In the genomic region with DNA sequence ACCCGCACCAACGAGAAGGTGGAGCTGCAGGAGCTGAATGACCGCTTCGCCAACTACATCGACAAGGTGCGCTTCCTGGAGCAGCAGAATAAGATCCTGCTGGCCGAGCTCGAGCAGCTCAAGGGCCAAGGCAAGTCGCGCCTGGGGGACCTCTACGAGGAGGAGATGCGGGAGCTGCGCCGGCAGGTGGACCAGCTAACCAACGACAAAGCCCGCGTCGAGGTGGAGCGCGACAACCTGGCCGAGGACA, we compare ENCODE assay signal across 1 cellular context.
TF ChIP-seq lines count a peak whose summit lies in the region.

No MANE protein-coding gene starts in this region.

TF ChIP-seq in K562, 482 proteins besides CTCF, POLR2A, EP300 and RAD21 (continued from another document and continues in another):
- TF ChIP-seq, protein P1, sequence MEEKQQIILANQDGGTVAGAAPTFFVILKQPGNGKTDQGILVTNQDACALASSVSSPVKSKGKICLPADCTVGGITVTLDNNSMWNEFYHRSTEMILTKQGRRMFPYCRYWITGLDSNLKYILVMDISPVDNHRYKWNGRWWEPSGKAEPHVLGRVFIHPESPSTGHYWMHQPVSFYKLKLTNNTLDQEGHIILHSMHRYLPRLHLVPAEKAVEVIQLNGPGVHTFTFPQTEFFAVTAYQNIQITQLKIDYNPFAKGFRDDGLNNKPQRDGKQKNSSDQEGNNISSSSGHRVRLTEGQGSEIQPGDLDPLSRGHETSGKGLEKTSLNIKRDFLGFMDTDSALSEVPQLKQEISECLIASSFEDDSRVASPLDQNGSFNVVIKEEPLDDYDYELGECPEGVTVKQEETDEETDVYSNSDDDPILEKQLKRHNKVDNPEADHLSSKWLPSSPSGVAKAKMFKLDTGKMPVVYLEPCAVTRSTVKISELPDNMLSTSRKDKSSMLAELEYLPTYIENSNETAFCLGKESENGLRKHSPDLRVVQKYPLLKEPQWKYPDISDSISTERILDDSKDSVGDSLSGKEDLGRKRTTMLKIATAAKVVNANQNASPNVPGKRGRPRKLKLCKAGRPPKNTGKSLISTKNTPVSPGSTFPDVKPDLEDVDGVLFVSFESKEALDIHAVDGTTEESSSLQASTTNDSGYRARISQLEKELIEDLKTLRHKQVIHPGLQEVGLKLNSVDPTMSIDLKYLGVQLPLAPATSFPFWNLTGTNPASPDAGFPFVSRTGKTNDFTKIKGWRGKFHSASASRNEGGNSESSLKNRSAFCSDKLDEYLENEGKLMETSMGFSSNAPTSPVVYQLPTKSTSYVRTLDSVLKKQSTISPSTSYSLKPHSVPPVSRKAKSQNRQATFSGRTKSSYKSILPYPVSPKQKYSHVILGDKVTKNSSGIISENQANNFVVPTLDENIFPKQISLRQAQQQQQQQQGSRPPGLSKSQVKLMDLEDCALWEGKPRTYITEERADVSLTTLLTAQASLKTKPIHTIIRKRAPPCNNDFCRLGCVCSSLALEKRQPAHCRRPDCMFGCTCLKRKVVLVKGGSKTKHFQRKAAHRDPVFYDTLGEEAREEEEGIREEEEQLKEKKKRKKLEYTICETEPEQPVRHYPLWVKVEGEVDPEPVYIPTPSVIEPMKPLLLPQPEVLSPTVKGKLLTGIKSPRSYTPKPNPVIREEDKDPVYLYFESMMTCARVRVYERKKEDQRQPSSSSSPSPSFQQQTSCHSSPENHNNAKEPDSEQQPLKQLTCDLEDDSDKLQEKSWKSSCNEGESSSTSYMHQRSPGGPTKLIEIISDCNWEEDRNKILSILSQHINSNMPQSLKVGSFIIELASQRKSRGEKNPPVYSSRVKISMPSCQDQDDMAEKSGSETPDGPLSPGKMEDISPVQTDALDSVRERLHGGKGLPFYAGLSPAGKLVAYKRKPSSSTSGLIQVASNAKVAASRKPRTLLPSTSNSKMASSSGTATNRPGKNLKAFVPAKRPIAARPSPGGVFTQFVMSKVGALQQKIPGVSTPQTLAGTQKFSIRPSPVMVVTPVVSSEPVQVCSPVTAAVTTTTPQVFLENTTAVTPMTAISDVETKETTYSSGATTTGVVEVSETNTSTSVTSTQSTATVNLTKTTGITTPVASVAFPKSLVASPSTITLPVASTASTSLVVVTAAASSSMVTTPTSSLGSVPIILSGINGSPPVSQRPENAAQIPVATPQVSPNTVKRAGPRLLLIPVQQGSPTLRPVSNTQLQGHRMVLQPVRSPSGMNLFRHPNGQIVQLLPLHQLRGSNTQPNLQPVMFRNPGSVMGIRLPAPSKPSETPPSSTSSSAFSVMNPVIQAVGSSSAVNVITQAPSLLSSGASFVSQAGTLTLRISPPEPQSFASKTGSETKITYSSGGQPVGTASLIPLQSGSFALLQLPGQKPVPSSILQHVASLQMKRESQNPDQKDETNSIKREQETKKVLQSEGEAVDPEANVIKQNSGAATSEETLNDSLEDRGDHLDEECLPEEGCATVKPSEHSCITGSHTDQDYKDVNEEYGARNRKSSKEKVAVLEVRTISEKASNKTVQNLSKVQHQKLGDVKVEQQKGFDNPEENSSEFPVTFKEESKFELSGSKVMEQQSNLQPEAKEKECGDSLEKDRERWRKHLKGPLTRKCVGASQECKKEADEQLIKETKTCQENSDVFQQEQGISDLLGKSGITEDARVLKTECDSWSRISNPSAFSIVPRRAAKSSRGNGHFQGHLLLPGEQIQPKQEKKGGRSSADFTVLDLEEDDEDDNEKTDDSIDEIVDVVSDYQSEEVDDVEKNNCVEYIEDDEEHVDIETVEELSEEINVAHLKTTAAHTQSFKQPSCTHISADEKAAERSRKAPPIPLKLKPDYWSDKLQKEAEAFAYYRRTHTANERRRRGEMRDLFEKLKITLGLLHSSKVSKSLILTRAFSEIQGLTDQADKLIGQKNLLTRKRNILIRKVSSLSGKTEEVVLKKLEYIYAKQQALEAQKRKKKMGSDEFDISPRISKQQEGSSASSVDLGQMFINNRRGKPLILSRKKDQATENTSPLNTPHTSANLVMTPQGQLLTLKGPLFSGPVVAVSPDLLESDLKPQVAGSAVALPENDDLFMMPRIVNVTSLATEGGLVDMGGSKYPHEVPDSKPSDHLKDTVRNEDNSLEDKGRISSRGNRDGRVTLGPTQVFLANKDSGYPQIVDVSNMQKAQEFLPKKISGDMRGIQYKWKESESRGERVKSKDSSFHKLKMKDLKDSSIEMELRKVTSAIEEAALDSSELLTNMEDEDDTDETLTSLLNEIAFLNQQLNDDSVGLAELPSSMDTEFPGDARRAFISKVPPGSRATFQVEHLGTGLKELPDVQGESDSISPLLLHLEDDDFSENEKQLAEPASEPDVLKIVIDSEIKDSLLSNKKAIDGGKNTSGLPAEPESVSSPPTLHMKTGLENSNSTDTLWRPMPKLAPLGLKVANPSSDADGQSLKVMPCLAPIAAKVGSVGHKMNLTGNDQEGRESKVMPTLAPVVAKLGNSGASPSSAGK (IDR thresholded peaks at IDR 0.05) = peak; percentile 86
- TF ChIP-seq POLR2B (IDR thresholded peaks at IDR 0.05; ENCODE audit: low read depth, partially characterized antibody) (no peak), RBBP5 (IDR thresholded peaks at IDR 0.05; ENCODE audit: borderline replicate concordance, insufficient read depth, low read length, poor library complexity, severe bottlenecking) (peak; percentile 76), PHF8 (IDR thresholded peaks at IDR 0.05; ENCODE audit: borderline replicate concordance, low read length) (peak; percentile 40; the same call in 1 of the 2 replicates), SMAD3 (CRISPR knock-in tag; conservative IDR thresholded peaks at IDR 0.05) (no peak), HNRNPL (IDR thresholded peaks at IDR 0.05; ENCODE audit: low read depth, low read length) (peak; percentile 26; the same call in 1 of the 2 replicates), BCL6 (CRISPR knock-in tag; IDR thresholded peaks at IDR 0.05) (no peak), TOE1 (IDR thresholded peaks at IDR 0.05; ENCODE audit: borderline replicate concordance) (no peak), TOE1 (CRISPR knock-in tag; IDR thresholded peaks at IDR 0.05; ENCODE audit: borderline replicate concordance, low read depth) (no peak), CHD1 (IDR thresholded peaks at IDR 0.05; ENCODE audit: low read length) (peak; percentile 59), CCNT2 (IDR thresholded peaks at IDR 0.05; ENCODE audit: borderline replicate concordance, extremely low read depth, insufficient read length, low read depth, low read length) (no peak), FIP1L1 (IDR thresholded peaks at IDR 0.05; ENCODE audit: low read depth, low read length, poor library complexity, severe bottlenecking) (peak; percentile 75), NR3C1 (CRISPR knock-in tag; IDR thresholded peaks at IDR 0.05) (peak; percentile 11; the same call in 1 of the 2 replicates), TGIF2 (CRISPR knock-in tag; IDR thresholded peaks at IDR 0.05) (peak; percentile 20; the same call in 1 of the 2 replicates), TEAD1 (CRISPR knock-in tag; IDR thresholded peaks at IDR 0.05) (no peak), ZFX (CRISPR knock-in tag; IDR thresholded peaks at IDR 0.05) (peak; percentile 81), KAT7 (CRISPR knock-in tag; IDR thresholded peaks at IDR 0.05; ENCODE audit: borderline replicate concordance) (peak; percentile 92; the same call in 1 of the 2 replicates), CREBBP (IDR thresholded peaks at IDR 0.05; ENCODE audit: low read depth, low read length) (no peak), ZNF263 (CRISPR knock-in tag; IDR thresholded peaks at IDR 0.05; ENCODE audit: borderline replicate concordance) (0 out of 2 replicates have a peak, but pooled peaks have one; percentile 35), L3MBTL2 (IDR thresholded peaks at IDR 0.05) (peak; percentile 65; the same call in 1 of the 2 replicates)
- TF ChIP-seq, protein P2, sequence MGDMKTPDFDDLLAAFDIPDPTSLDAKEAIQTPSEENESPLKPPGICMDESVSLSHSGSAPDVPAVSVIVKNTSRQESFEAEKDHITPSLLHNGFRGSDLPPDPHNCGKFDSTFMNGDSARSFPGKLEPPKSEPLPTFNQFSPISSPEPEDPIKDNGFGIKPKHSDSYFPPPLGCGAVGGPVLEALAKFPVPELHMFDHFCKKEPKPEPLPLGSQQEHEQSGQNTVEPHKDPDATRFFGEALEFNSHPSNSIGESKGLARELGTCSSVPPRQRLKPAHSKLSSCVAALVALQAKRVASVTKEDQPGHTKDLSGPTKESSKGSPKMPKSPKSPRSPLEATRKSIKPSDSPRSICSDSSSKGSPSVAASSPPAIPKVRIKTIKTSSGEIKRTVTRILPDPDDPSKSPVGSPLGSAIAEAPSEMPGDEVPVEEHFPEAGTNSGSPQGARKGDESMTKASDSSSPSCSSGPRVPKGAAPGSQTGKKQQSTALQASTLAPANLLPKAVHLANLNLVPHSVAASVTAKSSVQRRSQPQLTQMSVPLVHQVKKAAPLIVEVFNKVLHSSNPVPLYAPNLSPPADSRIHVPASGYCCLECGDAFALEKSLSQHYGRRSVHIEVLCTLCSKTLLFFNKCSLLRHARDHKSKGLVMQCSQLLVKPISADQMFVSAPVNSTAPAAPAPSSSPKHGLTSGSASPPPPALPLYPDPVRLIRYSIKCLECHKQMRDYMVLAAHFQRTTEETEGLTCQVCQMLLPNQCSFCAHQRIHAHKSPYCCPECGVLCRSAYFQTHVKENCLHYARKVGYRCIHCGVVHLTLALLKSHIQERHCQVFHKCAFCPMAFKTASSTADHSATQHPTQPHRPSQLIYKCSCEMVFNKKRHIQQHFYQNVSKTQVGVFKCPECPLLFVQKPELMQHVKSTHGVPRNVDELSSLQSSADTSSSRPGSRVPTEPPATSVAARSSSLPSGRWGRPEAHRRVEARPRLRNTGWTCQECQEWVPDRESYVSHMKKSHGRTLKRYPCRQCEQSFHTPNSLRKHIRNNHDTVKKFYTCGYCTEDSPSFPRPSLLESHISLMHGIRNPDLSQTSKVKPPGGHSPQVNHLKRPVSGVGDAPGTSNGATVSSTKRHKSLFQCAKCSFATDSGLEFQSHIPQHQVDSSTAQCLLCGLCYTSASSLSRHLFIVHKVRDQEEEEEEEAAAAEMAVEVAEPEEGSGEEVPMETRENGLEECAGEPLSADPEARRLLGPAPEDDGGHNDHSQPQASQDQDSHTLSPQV (IDR thresholded peaks at IDR 0.05) = 0 out of 2 replicates have a peak, but pooled peaks have one; percentile 4
- TF ChIP-seq, protein P3, sequence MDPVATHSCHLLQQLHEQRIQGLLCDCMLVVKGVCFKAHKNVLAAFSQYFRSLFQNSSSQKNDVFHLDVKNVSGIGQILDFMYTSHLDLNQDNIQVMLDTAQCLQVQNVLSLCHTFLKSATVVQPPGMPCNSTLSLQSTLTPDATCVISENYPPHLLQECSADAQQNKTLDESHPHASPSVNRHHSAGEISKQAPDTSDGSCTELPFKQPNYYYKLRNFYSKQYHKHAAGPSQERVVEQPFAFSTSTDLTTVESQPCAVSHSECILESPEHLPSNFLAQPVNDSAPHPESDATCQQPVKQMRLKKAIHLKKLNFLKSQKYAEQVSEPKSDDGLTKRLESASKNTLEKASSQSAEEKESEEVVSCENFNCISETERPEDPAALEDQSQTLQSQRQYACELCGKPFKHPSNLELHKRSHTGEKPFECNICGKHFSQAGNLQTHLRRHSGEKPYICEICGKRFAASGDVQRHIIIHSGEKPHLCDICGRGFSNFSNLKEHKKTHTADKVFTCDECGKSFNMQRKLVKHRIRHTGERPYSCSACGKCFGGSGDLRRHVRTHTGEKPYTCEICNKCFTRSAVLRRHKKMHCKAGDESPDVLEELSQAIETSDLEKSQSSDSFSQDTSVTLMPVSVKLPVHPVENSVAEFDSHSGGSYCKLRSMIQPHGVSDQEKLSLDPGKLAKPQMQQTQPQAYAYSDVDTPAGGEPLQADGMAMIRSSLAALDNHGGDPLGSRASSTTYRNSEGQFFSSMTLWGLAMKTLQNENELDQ (CRISPR knock-in tag; IDR thresholded peaks at IDR 0.05; ENCODE audit: borderline replicate concordance) = no peak
- TF ChIP-seq, protein P4, sequence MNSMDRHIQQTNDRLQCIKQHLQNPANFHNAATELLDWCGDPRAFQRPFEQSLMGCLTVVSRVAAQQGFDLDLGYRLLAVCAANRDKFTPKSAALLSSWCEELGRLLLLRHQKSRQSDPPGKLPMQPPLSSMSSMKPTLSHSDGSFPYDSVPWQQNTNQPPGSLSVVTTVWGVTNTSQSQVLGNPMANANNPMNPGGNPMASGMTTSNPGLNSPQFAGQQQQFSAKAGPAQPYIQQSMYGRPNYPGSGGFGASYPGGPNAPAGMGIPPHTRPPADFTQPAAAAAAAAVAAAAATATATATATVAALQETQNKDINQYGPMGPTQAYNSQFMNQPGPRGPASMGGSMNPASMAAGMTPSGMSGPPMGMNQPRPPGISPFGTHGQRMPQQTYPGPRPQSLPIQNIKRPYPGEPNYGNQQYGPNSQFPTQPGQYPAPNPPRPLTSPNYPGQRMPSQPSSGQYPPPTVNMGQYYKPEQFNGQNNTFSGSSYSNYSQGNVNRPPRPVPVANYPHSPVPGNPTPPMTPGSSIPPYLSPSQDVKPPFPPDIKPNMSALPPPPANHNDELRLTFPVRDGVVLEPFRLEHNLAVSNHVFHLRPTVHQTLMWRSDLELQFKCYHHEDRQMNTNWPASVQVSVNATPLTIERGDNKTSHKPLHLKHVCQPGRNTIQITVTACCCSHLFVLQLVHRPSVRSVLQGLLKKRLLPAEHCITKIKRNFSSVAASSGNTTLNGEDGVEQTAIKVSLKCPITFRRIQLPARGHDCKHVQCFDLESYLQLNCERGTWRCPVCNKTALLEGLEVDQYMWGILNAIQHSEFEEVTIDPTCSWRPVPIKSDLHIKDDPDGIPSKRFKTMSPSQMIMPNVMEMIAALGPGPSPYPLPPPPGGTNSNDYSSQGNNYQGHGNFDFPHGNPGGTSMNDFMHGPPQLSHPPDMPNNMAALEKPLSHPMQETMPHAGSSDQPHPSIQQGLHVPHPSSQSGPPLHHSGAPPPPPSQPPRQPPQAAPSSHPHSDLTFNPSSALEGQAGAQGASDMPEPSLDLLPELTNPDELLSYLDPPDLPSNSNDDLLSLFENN (IDR thresholded peaks at IDR 0.05; ENCODE audit: low read depth in 2 of 2, low read length in 2 of 2) = no peak
- TF ChIP-seq, protein P5, sequence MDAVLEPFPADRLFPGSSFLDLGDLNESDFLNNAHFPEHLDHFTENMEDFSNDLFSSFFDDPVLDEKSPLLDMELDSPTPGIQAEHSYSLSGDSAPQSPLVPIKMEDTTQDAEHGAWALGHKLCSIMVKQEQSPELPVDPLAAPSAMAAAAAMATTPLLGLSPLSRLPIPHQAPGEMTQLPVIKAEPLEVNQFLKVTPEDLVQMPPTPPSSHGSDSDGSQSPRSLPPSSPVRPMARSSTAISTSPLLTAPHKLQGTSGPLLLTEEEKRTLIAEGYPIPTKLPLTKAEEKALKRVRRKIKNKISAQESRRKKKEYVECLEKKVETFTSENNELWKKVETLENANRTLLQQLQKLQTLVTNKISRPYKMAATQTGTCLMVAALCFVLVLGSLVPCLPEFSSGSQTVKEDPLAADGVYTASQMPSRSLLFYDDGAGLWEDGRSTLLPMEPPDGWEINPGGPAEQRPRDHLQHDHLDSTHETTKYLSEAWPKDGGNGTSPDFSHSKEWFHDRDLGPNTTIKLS (IDR thresholded peaks at IDR 0.05; ENCODE audit: borderline replicate concordance, low read depth) = no peak
- TF ChIP-seq, protein P6, sequence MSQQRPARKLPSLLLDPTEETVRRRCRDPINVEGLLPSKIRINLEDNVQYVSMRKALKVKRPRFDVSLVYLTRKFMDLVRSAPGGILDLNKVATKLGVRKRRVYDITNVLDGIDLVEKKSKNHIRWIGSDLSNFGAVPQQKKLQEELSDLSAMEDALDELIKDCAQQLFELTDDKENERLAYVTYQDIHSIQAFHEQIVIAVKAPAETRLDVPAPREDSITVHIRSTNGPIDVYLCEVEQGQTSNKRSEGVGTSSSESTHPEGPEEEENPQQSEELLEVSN (IDR thresholded peaks at IDR 0.05; ENCODE audit: borderline replicate concordance in 1 of 2, extremely low read depth in 1 of 2, insufficient read depth in 1 of 2, insufficient read length in 1 of 2, low read depth in 1 of 2, low read length in 1 of 2, poor library complexity in 1 of 2, severe bottlenecking in 1 of 2) = peak in 1 of 2 experiments; percentile 33
- TF ChIP-seq, protein P7, sequence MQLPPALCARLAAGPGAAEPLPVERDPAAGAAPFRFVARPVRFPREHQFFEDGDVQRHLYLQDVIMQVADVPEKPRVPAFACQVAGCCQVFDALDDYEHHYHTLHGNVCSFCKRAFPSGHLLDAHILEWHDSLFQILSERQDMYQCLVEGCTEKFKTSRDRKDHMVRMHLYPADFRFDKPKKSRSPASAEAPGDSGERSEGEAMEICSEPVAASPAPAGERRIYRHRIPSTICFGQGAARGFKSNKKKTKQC (CRISPR knock-in tag; IDR thresholded peaks at IDR 0.05) = peak; percentile 22
